ENCODE assay signal across 8 cellular contexts in the genomic region with DNA sequence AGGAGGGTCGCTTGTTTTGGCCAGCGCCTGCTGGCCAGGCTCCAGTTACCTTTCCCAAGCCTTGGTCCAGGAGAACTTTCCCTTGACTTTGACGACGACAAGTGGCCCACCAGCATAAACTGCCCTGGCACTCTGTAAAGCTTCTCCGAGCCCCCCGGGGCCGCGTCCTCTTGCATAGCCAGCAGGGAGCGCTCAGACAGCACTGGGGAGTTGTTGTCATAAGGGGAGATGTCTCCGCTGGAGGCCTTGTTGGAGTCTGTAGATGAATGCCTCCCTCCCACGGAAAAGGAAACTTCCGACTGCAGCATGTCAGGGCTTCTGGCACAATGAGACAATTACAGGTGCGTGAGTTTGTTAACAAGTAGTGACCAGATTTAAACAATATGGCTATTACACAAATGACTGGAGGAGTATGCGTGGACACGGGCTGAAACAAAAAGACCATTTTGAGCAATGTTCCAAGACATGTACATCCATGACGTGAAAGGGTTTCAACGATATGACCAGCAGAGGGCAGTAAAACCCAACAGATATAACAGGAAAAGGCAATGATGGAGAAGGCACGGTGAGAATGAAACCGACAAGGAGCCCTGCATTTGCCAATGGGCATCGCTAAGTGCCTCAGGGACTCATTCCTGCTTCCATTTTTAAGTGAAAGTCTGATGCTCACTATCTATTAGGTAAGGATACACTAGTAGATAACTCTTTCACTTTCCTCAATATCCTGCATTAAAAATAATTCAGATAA. TPM values are rescaled to one million over a fixed set of nuclear protein-coding genes. Genes with fewer than 3 reads are reported as not detected.
DNase-seq lines count a peak whose midpoint lies in the region; ATAC-seq and TF ChIP-seq lines count a peak whose summit lies in the region.

No MANE protein-coding gene starts in this region.

- H3F3A ChIP-seq in OCI-LY1 (ENCODE audit: insufficient read depth, low read length) = no peaks in the 10 kb centered on the region

- intact Hi-C loops in activated T-helper 1 cell treated with anti-CD3 and anti-CD28 coated beads, Interleukin-12 subunit alpha, Interleukin-12 subunit beta, Interleukin-2, Interleukin-4 antibody, amounts not matched to agents 30 ng/mL and 10 ng/mL and 1 ng/mL, durations not matched to agents 14 hours and 24 hours and 36 hours (cut with micrococcal nuclease) = loop anchor here (1.0 to 2.0 kb wide), 2 partner anchors 389 to 627 kb away; no protein-coding TSS in a partner anchor

- no peaks in the 10 kb centered on the region for H3K9me3 ChIP-seq in OCI-LY1 (ENCODE audit: low read length)

- TF ChIP-seq CTCF in OCI-LY1 (IDR thresholded peaks at IDR 0.05; ENCODE audit: low read length) (peak; percentile 49), osteocyte (IDR thresholded peaks at IDR 0.05) (peak; percentile 64)

- H3K9me3 Mint-ChIP-seq in activated T-helper 1 cell treated with anti-CD3 and anti-CD28 coated beads, Interleukin-12 subunit alpha, Interleukin-12 subunit beta, Interleukin-2, Interleukin-4 antibody, amounts not matched to agents 30 ng/mL and 10 ng/mL and 1 ng/mL, durations not matched to agents 14 hours and 24 hours and 36 hours = no peaks in the 10 kb centered on the region
- H3K9me3 Mint-ChIP-seq in osteocyte (ENCODE audit: unreplicated experiment) = no peaks in the 10 kb centered on the region

- H3K4me3 Mint-ChIP-seq in activated T-helper 1 cell treated with anti-CD3 and anti-CD28 coated beads, Interleukin-12 subunit alpha, Interleukin-12 subunit beta, Interleukin-2, Interleukin-4 antibody, amounts not matched to agents 30 ng/mL and 10 ng/mL and 1 ng/mL, durations not matched to agents 14 hours and 24 hours and 36 hours = no peak overlapping the region
- no peak overlapping the region for H3K4me3 Mint-ChIP-seq in osteocyte (ENCODE audit: unreplicated experiment)

- H3K4me1 ChIP-seq in OCI-LY1 (ENCODE audit: insufficient read depth, low read length, severe bottlenecking) = peaks cover 10% of the 10 kb centered on the region

- peak; percentile 28 for DNase-seq in DMS79 (lab: John Stamatoyannopoulos, UW)
- DNase-seq in activated T-helper 1 cell treated with anti-CD3 and anti-CD28 coated beads, Interleukin-12 subunit alpha, Interleukin-12 subunit beta, Interleukin-2, Interleukin-4 antibody, amounts not matched to agents 30 ng/mL and 10 ng/mL and 1 ng/mL, durations not matched to agents 14 hours and 24 hours and 36 hours (ENCODE audit: low spot score) = peak; percentile 28
- peak; percentile 64 for DNase-seq in foreskin melanocyte
- DNase-seq in osteocyte (ENCODE audit: extremely low spot score, unreplicated experiment) = no peak
- no peak for DNase-seq in GF-D8 (lab: John Stamatoyannopoulos, UW)

- peak overlapping the region; percentile 43 for H3K4me3 ChIP-seq in OCI-LY1 (ENCODE audit: low read depth, low read length, poor library complexity, severe bottlenecking)

- no peak overlapping the region for H3K9ac ChIP-seq in OCI-LY1 (ENCODE audit: low read length)

- no peaks in the 10 kb centered on the region for H3K27me3 ChIP-seq in OCI-LY1 (ENCODE audit: insufficient read depth, low read length)

- H3K4me2 ChIP-seq in OCI-LY1 (ENCODE audit: low read length) = peak overlapping the region; percentile 71

- H3K36me3 ChIP-seq in OCI-LY1 (ENCODE audit: insufficient read depth, low read length) = no peaks in the 10 kb centered on the region

- H4K20me1 ChIP-seq in OCI-LY1 (ENCODE audit: insufficient read depth, low read length) = no peaks in the 10 kb centered on the region

- H3K27ac ChIP-seq in OCI-LY1 (ENCODE audit: low read depth, low read length, poor library complexity, severe bottlenecking) = no peak overlapping the region

- peak; percentile 79 for TF ChIP-seq RAD21 in Ishikawa (IDR thresholded peaks at IDR 0.05; ENCODE audit: low read depth)

- H3K79me2 ChIP-seq in OCI-LY1 (ENCODE audit: insufficient read depth, low read length) = no peaks in the 10 kb centered on the region

- H3K27ac Mint-ChIP-seq in activated T-helper 1 cell treated with anti-CD3 and anti-CD28 coated beads, Interleukin-12 subunit alpha, Interleukin-12 subunit beta, Interleukin-2, Interleukin-4 antibody, amounts not matched to agents 30 ng/mL and 10 ng/mL and 1 ng/mL, durations not matched to agents 14 hours and 24 hours and 36 hours = no peak overlapping the region
- H3K27ac Mint-ChIP-seq in osteocyte (ENCODE audit: unreplicated experiment) = no peak overlapping the region

- H3K9me2 ChIP-seq in OCI-LY1 (ENCODE audit: low read depth, low read length) = no peaks in the 10 kb centered on the region

- TF ChIP-seq EP300 in Ishikawa (IDR thresholded peaks at IDR 0.05; ENCODE audit: borderline replicate concordance) = no peak

- H3K27me3 Mint-ChIP-seq in activated T-helper 1 cell treated with anti-CD3 and anti-CD28 coated beads, Interleukin-12 subunit alpha, Interleukin-12 subunit beta, Interleukin-2, Interleukin-4 antibody, amounts not matched to agents 30 ng/mL and 10 ng/mL and 1 ng/mL, durations not matched to agents 14 hours and 24 hours and 36 hours (ENCODE audit: insufficient read depth) = peaks cover 4% of the 10 kb centered on the region
- no peaks in the 10 kb centered on the region for H3K27me3 Mint-ChIP-seq in osteocyte (ENCODE audit: unreplicated experiment)

- H3K4me1 Mint-ChIP-seq in activated T-helper 1 cell treated with anti-CD3 and anti-CD28 coated beads, Interleukin-12 subunit alpha, Interleukin-12 subunit beta, Interleukin-2, Interleukin-4 antibody, amounts not matched to agents 30 ng/mL and 10 ng/mL and 1 ng/mL, durations not matched to agents 14 hours and 24 hours and 36 hours (ENCODE audit: low read depth) = no peaks in the 10 kb centered on the region
- H3K4me1 Mint-ChIP-seq in osteocyte (ENCODE audit: unreplicated experiment) = peaks cover 2% of the 10 kb centered on the region

- H2AFZ ChIP-seq in OCI-LY1 (ENCODE audit: low read length) = 0 out of 2 replicates have a peak overlapping the region, but pooled peaks have one; percentile 24

- no peaks in the 10 kb centered on the region for H3K36me3 Mint-ChIP-seq in activated T-helper 1 cell treated with anti-CD3 and anti-CD28 coated beads, Interleukin-12 subunit alpha, Interleukin-12 subunit beta, Interleukin-2, Interleukin-4 antibody, amounts not matched to agents 30 ng/mL and 10 ng/mL and 1 ng/mL, durations not matched to agents 14 hours and 24 hours and 36 hours (ENCODE audit: low read depth)
- H3K36me3 Mint-ChIP-seq in osteocyte (ENCODE audit: unreplicated experiment) = no peaks in the 10 kb centered on the region

- peak; percentile 67 for ATAC-seq in GM21447 (IDR thresholded peaks at IDR 0.05; ENCODE audit: unreplicated experiment)

TF ChIP-seq in Ishikawa, 13 proteins besides CTCF, POLR2A, EP300 and RAD21:
- TF ChIP-seq NFIC (IDR thresholded peaks at IDR 0.05) (no peak), TCF12 (IDR thresholded peaks at IDR 0.05; ENCODE audit: low read depth) (no peak), CEBPB (IDR thresholded peaks at IDR 0.05) (no peak), TAF1 (IDR thresholded peaks at IDR 0.05; ENCODE audit: low read depth) (no peak), YY1 (IDR thresholded peaks at IDR 0.05; ENCODE audit: low read depth) (no peak), ZBTB7A (IDR thresholded peaks at IDR 0.05; ENCODE audit: low read depth) (no peak), EGR1 (IDR thresholded peaks at IDR 0.05) (no peak), TEAD4 (IDR thresholded peaks at IDR 0.05) (no peak), CREB1 (IDR thresholded peaks at IDR 0.05; ENCODE audit: low read depth) (no peak), FOXM1 (IDR thresholded peaks at IDR 0.05; ENCODE audit: borderline replicate concordance, low read depth) (no peak)
- TF ChIP-seq, protein P1, sequence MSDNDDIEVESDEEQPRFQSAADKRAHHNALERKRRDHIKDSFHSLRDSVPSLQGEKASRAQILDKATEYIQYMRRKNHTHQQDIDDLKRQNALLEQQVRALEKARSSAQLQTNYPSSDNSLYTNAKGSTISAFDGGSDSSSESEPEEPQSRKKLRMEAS (IDR thresholded peaks at IDR 0.05) = no peak
- TF ChIP-seq, protein P2, sequence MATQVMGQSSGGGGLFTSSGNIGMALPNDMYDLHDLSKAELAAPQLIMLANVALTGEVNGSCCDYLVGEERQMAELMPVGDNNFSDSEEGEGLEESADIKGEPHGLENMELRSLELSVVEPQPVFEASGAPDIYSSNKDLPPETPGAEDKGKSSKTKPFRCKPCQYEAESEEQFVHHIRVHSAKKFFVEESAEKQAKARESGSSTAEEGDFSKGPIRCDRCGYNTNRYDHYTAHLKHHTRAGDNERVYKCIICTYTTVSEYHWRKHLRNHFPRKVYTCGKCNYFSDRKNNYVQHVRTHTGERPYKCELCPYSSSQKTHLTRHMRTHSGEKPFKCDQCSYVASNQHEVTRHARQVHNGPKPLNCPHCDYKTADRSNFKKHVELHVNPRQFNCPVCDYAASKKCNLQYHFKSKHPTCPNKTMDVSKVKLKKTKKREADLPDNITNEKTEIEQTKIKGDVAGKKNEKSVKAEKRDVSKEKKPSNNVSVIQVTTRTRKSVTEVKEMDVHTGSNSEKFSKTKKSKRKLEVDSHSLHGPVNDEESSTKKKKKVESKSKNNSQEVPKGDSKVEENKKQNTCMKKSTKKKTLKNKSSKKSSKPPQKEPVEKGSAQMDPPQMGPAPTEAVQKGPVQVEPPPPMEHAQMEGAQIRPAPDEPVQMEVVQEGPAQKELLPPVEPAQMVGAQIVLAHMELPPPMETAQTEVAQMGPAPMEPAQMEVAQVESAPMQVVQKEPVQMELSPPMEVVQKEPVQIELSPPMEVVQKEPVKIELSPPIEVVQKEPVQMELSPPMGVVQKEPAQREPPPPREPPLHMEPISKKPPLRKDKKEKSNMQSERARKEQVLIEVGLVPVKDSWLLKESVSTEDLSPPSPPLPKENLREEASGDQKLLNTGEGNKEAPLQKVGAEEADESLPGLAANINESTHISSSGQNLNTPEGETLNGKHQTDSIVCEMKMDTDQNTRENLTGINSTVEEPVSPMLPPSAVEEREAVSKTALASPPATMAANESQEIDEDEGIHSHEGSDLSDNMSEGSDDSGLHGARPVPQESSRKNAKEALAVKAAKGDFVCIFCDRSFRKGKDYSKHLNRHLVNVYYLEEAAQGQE (IDR thresholded peaks at IDR 0.05; ENCODE audit: low read depth) = no peak
- TF ChIP-seq, protein P3, sequence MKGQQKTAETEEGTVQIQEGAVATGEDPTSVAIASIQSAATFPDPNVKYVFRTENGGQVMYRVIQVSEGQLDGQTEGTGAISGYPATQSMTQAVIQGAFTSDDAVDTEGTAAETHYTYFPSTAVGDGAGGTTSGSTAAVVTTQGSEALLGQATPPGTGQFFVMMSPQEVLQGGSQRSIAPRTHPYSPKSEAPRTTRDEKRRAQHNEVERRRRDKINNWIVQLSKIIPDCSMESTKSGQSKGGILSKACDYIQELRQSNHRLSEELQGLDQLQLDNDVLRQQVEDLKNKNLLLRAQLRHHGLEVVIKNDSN (IDR thresholded peaks at IDR 0.05) = no peak

RNA-seq across cellular contexts. Expression of a gene that starts 33.0 kb away (rescaled TPM):
- total RNA-seq in activated T-helper 1 cell treated with anti-CD3 and anti-CD28 coated beads, Interleukin-12 subunit alpha, Interleukin-12 subunit beta, Interleukin-2, Interleukin-4 antibody, amounts not matched to agents 30 ng/mL and 10 ng/mL and 1 ng/mL, durations not matched to agents 14 hours and 24 hours and 36 hours = 30.6 and 31.2 TPM in 2 replicates
- total RNA-seq in osteocyte = 27.9 and 32.2 TPM in 2 replicates

Comparison
In these comparisons a context has a peak if more than half of its experiments do, and no peak if none do; other contexts are left out.
1. DNase-seq: peak in DMS79 (single experiment), activated T-helper 1 cell treated with anti-CD3 and anti-CD28 coated beads, Interleukin-12 subunit alpha, Interleukin-12 subunit beta, Interleukin-2, Interleukin-4 antibody, amounts not matched to agents 30 ng/mL and 10 ng/mL and 1 ng/mL, durations not matched to agents 14 hours and 24 hours and 36 hours (single experiment) and foreskin melanocyte (single experiment); none in osteocyte (single experiment) and GF-D8 (single experiment).